In genomic region chr5:82107277-82107676, GRCh38 we compare ENCODE assay signal across 8 cellular contexts.
A peak's percentile ranks its signal among the peaks of the same experiment; 100 is the strongest.
DNase-seq lines count a peak whose midpoint lies in the region; ATAC-seq and TF ChIP-seq lines count a peak whose summit lies in the region.

No MANE protein-coding gene starts in this region.

- no peak overlapping the region for H3K4me3 Mint-ChIP-seq in MCF 10A (ENCODE audit: unreplicated experiment)

- BruUV-seq in MCF 10A (replicated peaks; lab: Mats Ljungman, UMichigan), result no TSS peak

- H3K4me1 ChIP-seq in breast epithelium (no peaks in the 10 kb centered on the region), transverse colon (peaks cover 4 to 14% (median 9%) of the 10 kb centered on the region in 4 donors)

- intact Hi-C loops in MCF 10A (cut with micrococcal nuclease) (loop anchor here (1.0 to 5.0 kb wide), 5 partner anchors 59 to 680 kb away; no protein-coding TSS in a partner anchor), breast epithelium (cut with DNase I; ENCODE audit: low total_unique reads) (no loop called here), transverse colon (cut with DNase I; ENCODE audit: low total_unique reads) (no loop called here)

- no peak for TF ChIP-seq EP300 in transverse colon (IDR thresholded peaks at IDR 0.05; ENCODE audit: low read depth)

- no peak for TF ChIP-seq POLR2A in breast epithelium (IDR thresholded peaks at IDR 0.05)
- TF ChIP-seq POLR2A in transverse colon (IDR thresholded peaks at IDR 0.05), result no peak

- POLR2A ChIA-PET in MCF 10A (lab: Yijun Ruan, JAX) (interaction anchor here (0.6 to 5.1 kb wide), 20 partner anchors 11 to 1147 kb away, joined by 3 to 94 read pairs (median 10); partner anchors contain the start of genes ATG10 and SSBP2), RWPE1 (lab: Yijun Ruan, JAX; ENCODE audit: low non-redundant PET) (interaction anchor here (0.6 kb wide), 1 partner anchor 255 kb away, joined by 3 read pairs; no protein-coding TSS in a partner anchor)

- H3K9me3 ChIP-seq in breast epithelium (no peaks in the 10 kb centered on the region), transverse colon (no peaks in the 10 kb centered on the region)

- DNase-seq in MCF 10A (ENCODE audit: unreplicated experiment), result peak; percentile 36
- DNase-seq in breast epithelium (ENCODE audit: low spot score in 2 of 2), result no peak
- DNase-seq in RWPE1 (ENCODE audit: low spot score), result peak; percentile 13
- peak; percentile 66 for DNase-seq in fibroblast of pulmonary artery (ENCODE audit: low read depth)
- no peak for DNase-seq in transverse colon
- DNase-seq in omental fat pad (ENCODE audit: low spot score), result no peak
- DNase-seq in stimulated activated naive CD4-positive, alpha-beta T cell (lab: John Stamatoyannopoulos, UW), result no peak

- in situ Hi-C loops in transverse colon (cut with MboI; ENCODE audit: low pct_ligation_motif_present in 1 of 4, low pct_unique_long_range_greater_than_20kb in 1 of 4, low sequenced_read_pairs in 3 of 4), result no loop called here

- peak; percentile 56 for TF ChIP-seq CTCF in MCF 10A (IDR thresholded peaks at IDR 0.05; ENCODE audit: unreplicated experiment)
- TF ChIP-seq CTCF in breast epithelium (IDR thresholded peaks at IDR 0.05), result peak in 1 of 3 donors; percentile 10
- TF ChIP-seq CTCF in RWPE1 (conservative IDR thresholded peaks at IDR 0.05; ENCODE audit: low read depth), result peak; percentile 67
- peak; percentile 65 for TF ChIP-seq CTCF in fibroblast of pulmonary artery (IDR thresholded peaks at IDR 0.05; ENCODE audit: low read length, missing control alignments)
- TF ChIP-seq CTCF in transverse colon (IDR thresholded peaks at IDR 0.05), result peak in 4 of 5 experiments; percentile 15 to 25 (median 16)
- TF ChIP-seq CTCF in omental fat pad (IDR thresholded peaks at IDR 0.05), result no peak

- no peaks in the 10 kb centered on the region for H3K9me3 Mint-ChIP-seq in MCF 10A (ENCODE audit: unreplicated experiment)

- H3K4me3 ChIP-seq in breast epithelium (no peak overlapping the region), fibroblast of pulmonary artery (replicated peaks; ENCODE audit: low read depth, low read length) (no peak overlapping the region), transverse colon (no peak overlapping the region)

- ATAC-seq in omental fat pad (ENCODE audit: low FRiP score), result no peak
- ATAC-seq in GM21576 (IDR thresholded peaks at IDR 0.05; ENCODE audit: unreplicated experiment), result no peak

- no peaks in the 10 kb centered on the region for H3K27me3 ChIP-seq in breast epithelium
- H3K27me3 ChIP-seq in transverse colon, result no peaks in the 10 kb centered on the region

- H3K36me3 Mint-ChIP-seq in MCF 10A (ENCODE audit: insufficient read depth, unreplicated experiment), result no peaks in the 10 kb centered on the region

- no peaks in the 10 kb centered on the region for H3K27me3 Mint-ChIP-seq in MCF 10A (ENCODE audit: insufficient read depth, unreplicated experiment)

- no peaks in the 10 kb centered on the region for H3K36me3 ChIP-seq in breast epithelium
- no peaks in the 10 kb centered on the region for H3K36me3 ChIP-seq in transverse colon

- H3K27ac ChIP-seq in breast epithelium (no peak overlapping the region), RWPE1 (no peak overlapping the region), transverse colon (no peak overlapping the region)

- peaks cover 27% of the 10 kb centered on the region for H3K4me1 Mint-ChIP-seq in MCF 10A (ENCODE audit: insufficient read depth, unreplicated experiment)

- CTCF ChIA-PET in MCF 10A (lab: Yijun Ruan, JAX), result interaction anchor here (0.6 to 4.8 kb wide), 19 partner anchors 12 to 600 kb away, joined by 3 to 99 read pairs (median 6); no protein-coding TSS in a partner anchor
- CTCF ChIA-PET in RWPE1 (lab: Yijun Ruan, JAX), result interaction anchor here (0.5 to 2.3 kb wide), 13 partner anchors 11 to 744 kb away, joined by 3 to 20 read pairs (median 3); no protein-coding TSS in a partner anchor

- H3K27ac Mint-ChIP-seq in MCF 10A (ENCODE audit: low read depth, unreplicated experiment), result peak overlapping the region; percentile 50

Comparison
In these comparisons a context has a peak if more than half of its experiments do, and no peak if none do; other contexts are left out.
1. DNase-seq: peak in MCF 10A (single experiment), RWPE1 (single experiment) and fibroblast of pulmonary artery (single experiment); none in breast epithelium (0 of 2), transverse colon (single experiment), omental fat pad (single experiment) and stimulated activated naive CD4-positive, alpha-beta T cell (0 of 6).
2. CTCF ChIP-seq: peak in MCF 10A (single experiment), RWPE1 (single experiment), fibroblast of pulmonary artery (single experiment) and transverse colon (4 of 5); none in omental fat pad (0 of 3).